14 cellular contexts compared by ENCODE assay signal in genomic region chr19:47086280-47086679, GRCh38. TPM values are rescaled to one million over a fixed set of nuclear protein-coding genes. Genes with fewer than 3 reads are reported as not detected.
DNase-seq lines count a peak whose midpoint lies in the region; TF ChIP-seq lines count a peak whose summit lies in the region.
"Had no signal": no experiment of that assay in that cellular context is flagged by ENCODE, and none has a peak within 500 bp of the region (broad histone marks: within the 10 kb centered on the region; RNA-seq: fewer than 3 reads in every experiment).

No MANE protein-coding gene starts in this region.

- peaks cover 7% of the 10 kb centered on the region for H3K4me1 Mint-ChIP-seq in activated naive CD4-positive, alpha-beta T cell treated with anti-CD3 and anti-CD28 coated beads, Interleukin-2, amount 10 ng/mL, durations not matched to agents 7 days and 5 days
- peaks cover 1% of the 10 kb centered on the region for H3K4me1 Mint-ChIP-seq in activated naive CD4-positive, alpha-beta T cell treated with anti-CD3 and anti-CD28 coated beads for 36 hours (ENCODE audit: low read depth)
- H3K4me1 Mint-ChIP-seq in CD4-positive, alpha-beta memory T cell = peaks cover 0 to 8% (median 2%) of the 10 kb centered on the region in 4 donors
- peaks cover 7% of the 10 kb centered on the region for H3K4me1 Mint-ChIP-seq in activated T-helper 2 cell treated with anti-CD3 and anti-CD28 coated beads, Interferon-gamma antibody, Interleukin-2, Interleukin-4, amounts not matched to agents 10 μg/mL and 5 μg/mL and 100 μg/mL, durations not matched to agents 14 hours and 24 hours and 36 hours (ENCODE audit: low read depth)

- H3K9me3 ChIP-seq in CD4-positive, alpha-beta memory T cell (ENCODE audit: control insufficient read depth in 1 of 2, low read length in 2 of 2) = no peaks in the 10 kb centered on the region
- H3K9me3 ChIP-seq in neutrophil = no peaks in the 10 kb centered on the region

- intact Hi-C loops in activated naive CD4-positive, alpha-beta T cell treated with anti-CD3 and anti-CD28 coated beads for 36 hours (cut with micrococcal nuclease) = no loop called here
- intact Hi-C loops in CD4-positive, alpha-beta memory T cell (cut with micrococcal nuclease) = no loop called here
- intact Hi-C loops in activated T-helper 2 cell treated with anti-CD3 and anti-CD28 coated beads, Interferon-gamma antibody, Interleukin-2, Interleukin-4, amounts not matched to agents 10 μg/mL and 5 μg/mL and 100 μg/mL, durations not matched to agents 14 hours and 24 hours and 36 hours (cut with micrococcal nuclease) = no loop called here

- H3K4me3 Mint-ChIP-seq in activated naive CD4-positive, alpha-beta T cell treated with anti-CD3 and anti-CD28 coated beads, Interleukin-2, amount 10 ng/mL, durations not matched to agents 7 days and 5 days = no peak overlapping the region
- H3K4me3 Mint-ChIP-seq in activated naive CD4-positive, alpha-beta T cell treated with anti-CD3 and anti-CD28 coated beads for 36 hours = no peak overlapping the region
- no peak overlapping the region for H3K4me3 Mint-ChIP-seq in CD4-positive, alpha-beta memory T cell
- no peak overlapping the region for H3K4me3 Mint-ChIP-seq in activated T-helper 2 cell treated with anti-CD3 and anti-CD28 coated beads, Interferon-gamma antibody, Interleukin-2, Interleukin-4, amounts not matched to agents 10 μg/mL and 5 μg/mL and 100 μg/mL, durations not matched to agents 14 hours and 24 hours and 36 hours (ENCODE audit: low read depth)
- H3K4me3 Mint-ChIP-seq: CD8-positive, alpha-beta T cell had no signal

- H3K4me3 ChIP-seq in CD4-positive, alpha-beta memory T cell (ENCODE audit: low read length in 2 of 2) = no peak overlapping the region
- H3K4me3 ChIP-seq in neutrophil (ENCODE audit: low read depth in 1 of 2, low read length in 1 of 2) = no peak overlapping the region

- H3K9me3 Mint-ChIP-seq in activated naive CD4-positive, alpha-beta T cell treated with anti-CD3 and anti-CD28 coated beads, Interleukin-2, amount 10 ng/mL, durations not matched to agents 7 days and 5 days = no peaks in the 10 kb centered on the region
- H3K9me3 Mint-ChIP-seq in activated naive CD4-positive, alpha-beta T cell treated with anti-CD3 and anti-CD28 coated beads for 36 hours = no peaks in the 10 kb centered on the region
- H3K9me3 Mint-ChIP-seq in CD4-positive, alpha-beta memory T cell = no peaks in the 10 kb centered on the region
- no peaks in the 10 kb centered on the region for H3K9me3 Mint-ChIP-seq in activated T-helper 2 cell treated with anti-CD3 and anti-CD28 coated beads, Interferon-gamma antibody, Interleukin-2, Interleukin-4, amounts not matched to agents 10 μg/mL and 5 μg/mL and 100 μg/mL, durations not matched to agents 14 hours and 24 hours and 36 hours
- H3K9me3 Mint-ChIP-seq: CD8-positive, alpha-beta T cell had no signal

- DNase-seq in activated naive CD4-positive, alpha-beta T cell treated with anti-CD3 and anti-CD28 coated beads, Interleukin-2, amount 10 ng/mL, durations not matched to agents 7 days and 5 days = no peak
- DNase-seq in activated naive CD4-positive, alpha-beta T cell treated with anti-CD3 and anti-CD28 coated beads for 36 hours = no peak
- no peak for DNase-seq in CD4-positive, alpha-beta memory T cell
- DNase-seq in activated T-helper 2 cell treated with anti-CD3 and anti-CD28 coated beads, Interferon-gamma antibody, Interleukin-2, Interleukin-4, amounts not matched to agents 10 μg/mL and 5 μg/mL and 100 μg/mL, durations not matched to agents 14 hours and 24 hours and 36 hours (ENCODE audit: low spot score) = no peak
- no peak for DNase-seq in mesenteric fat pad (ENCODE audit: low spot score)
- DNase-seq in HT-29 (ENCODE audit: low spot score) = no peak
- DNase-seq in cerebellum (ENCODE audit: low spot score) = no peak
- DNase-seq: CD8-positive, alpha-beta T cell; GF-D8; KBM-7; NCI-H1048; NCI-H1694; NCI-H774 had no signal

- CTCF ChIA-PET in activated naive CD4-positive, alpha-beta T cell treated with anti-CD3 and anti-CD28 coated beads, Interleukin-2, amount 10 ng/mL, durations not matched to agents 7 days and 5 days (lab: Charles Lee) = interaction anchor here (2.5 kb wide), 1 partner anchor 39 kb away, joined by 7 read pairs; no protein-coding TSS in a partner anchor
- CTCF ChIA-PET in activated naive CD4-positive, alpha-beta T cell treated with anti-CD3 and anti-CD28 coated beads for 36 hours (lab: Charles Lee) = no interaction called here
- CTCF ChIA-PET in CD4-positive, alpha-beta memory T cell (lab: Charles Lee; ENCODE audit: partially characterized antibody) = no interaction called here

- H3K27me3 Mint-ChIP-seq in activated naive CD4-positive, alpha-beta T cell treated with anti-CD3 and anti-CD28 coated beads, Interleukin-2, amount 10 ng/mL, durations not matched to agents 7 days and 5 days = no peaks in the 10 kb centered on the region
- no peaks in the 10 kb centered on the region for H3K27me3 Mint-ChIP-seq in activated naive CD4-positive, alpha-beta T cell treated with anti-CD3 and anti-CD28 coated beads for 36 hours (ENCODE audit: low read depth)
- H3K27me3 Mint-ChIP-seq in CD4-positive, alpha-beta memory T cell = no peaks in the 10 kb centered on the region
- H3K27me3 Mint-ChIP-seq in activated T-helper 2 cell treated with anti-CD3 and anti-CD28 coated beads, Interferon-gamma antibody, Interleukin-2, Interleukin-4, amounts not matched to agents 10 μg/mL and 5 μg/mL and 100 μg/mL, durations not matched to agents 14 hours and 24 hours and 36 hours (ENCODE audit: low read depth) = no peaks in the 10 kb centered on the region

- no peaks in the 10 kb centered on the region for H3K27me3 ChIP-seq in CD4-positive, alpha-beta memory T cell (ENCODE audit: insufficient read depth, low read length)
- no peaks in the 10 kb centered on the region for H3K27me3 ChIP-seq in neutrophil

- H3K36me3 Mint-ChIP-seq in activated naive CD4-positive, alpha-beta T cell treated with anti-CD3 and anti-CD28 coated beads, Interleukin-2, amount 10 ng/mL, durations not matched to agents 7 days and 5 days = peaks cover 56% of the 10 kb centered on the region
- H3K36me3 Mint-ChIP-seq in activated naive CD4-positive, alpha-beta T cell treated with anti-CD3 and anti-CD28 coated beads for 36 hours (ENCODE audit: low read depth) = peaks cover 43% of the 10 kb centered on the region
- peaks cover 51 to 76% of the 10 kb centered on the region in 2 donors for H3K36me3 Mint-ChIP-seq in CD4-positive, alpha-beta memory T cell
- H3K36me3 Mint-ChIP-seq in activated T-helper 2 cell treated with anti-CD3 and anti-CD28 coated beads, Interferon-gamma antibody, Interleukin-2, Interleukin-4, amounts not matched to agents 10 μg/mL and 5 μg/mL and 100 μg/mL, durations not matched to agents 14 hours and 24 hours and 36 hours (ENCODE audit: low read depth) = peaks cover 83% of the 10 kb centered on the region

- H3K27ac ChIP-seq in CD4-positive, alpha-beta memory T cell (ENCODE audit: low read depth, low read length) = no peak overlapping the region
- peak overlapping the region; percentile 48 for H3K27ac ChIP-seq in neutrophil

- POLR2A ChIA-PET in CD4-positive, alpha-beta memory T cell (lab: Charles Lee; ENCODE audit: partially characterized antibody) = interaction anchor here (8.5 kb wide), 1 partner anchor 24 kb away, joined by 109 read pairs; the partner anchor contains the start of gene ZC3H4

- peaks cover 60% of the 10 kb centered on the region for H3K36me3 ChIP-seq in CD4-positive, alpha-beta memory T cell (ENCODE audit: insufficient read depth, low read length)
- H3K36me3 ChIP-seq in neutrophil = peaks cover 99% of the 10 kb centered on the region

- TF ChIP-seq CTCF in neutrophil (IDR thresholded peaks at IDR 0.05) = no peak

- H3K4me1 ChIP-seq in CD4-positive, alpha-beta memory T cell (ENCODE audit: insufficient read depth, low read length) = no peaks in the 10 kb centered on the region
- peaks cover 0 to 2% of the 10 kb centered on the region in 2 experiments for H3K4me1 ChIP-seq in neutrophil (ENCODE audit: control insufficient read depth in 1 of 2, insufficient read depth in 1 of 2, low read depth in 1 of 2, low read length in 1 of 2)

- H3K27ac Mint-ChIP-seq in activated naive CD4-positive, alpha-beta T cell treated with anti-CD3 and anti-CD28 coated beads, Interleukin-2, amount 10 ng/mL, durations not matched to agents 7 days and 5 days = peak overlapping the region; percentile 69
- no peak overlapping the region for H3K27ac Mint-ChIP-seq in activated naive CD4-positive, alpha-beta T cell treated with anti-CD3 and anti-CD28 coated beads for 36 hours
- H3K27ac Mint-ChIP-seq in CD4-positive, alpha-beta memory T cell = peak overlapping the region in 4 of 7 donors; percentile 66 to 89 (median 72)
- H3K27ac Mint-ChIP-seq in activated T-helper 2 cell treated with anti-CD3 and anti-CD28 coated beads, Interferon-gamma antibody, Interleukin-2, Interleukin-4, amounts not matched to agents 10 μg/mL and 5 μg/mL and 100 μg/mL, durations not matched to agents 14 hours and 24 hours and 36 hours = peak overlapping the region; percentile 52
- H3K27ac Mint-ChIP-seq: CD8-positive, alpha-beta T cell had no signal

RNA-seq across cellular contexts. Expression of gene ZC3H4, which starts 27.3 kb away (rescaled TPM):
- 10 to 100 TPM; 46.0 to 48.8 TPM for total RNA-seq in activated naive CD4-positive, alpha-beta T cell treated with anti-CD3 and anti-CD28 coated beads for 36 hours
- 10 to 100 TPM; 74.8 to 75.7 TPM for total RNA-seq in CD4-positive, alpha-beta memory T cell
- 1 to 10 TPM in 1 of 2 donors, under 1 TPM in 1; 0.33 to 3.4 TPM for polyA plus RNA-seq in CD4-positive, alpha-beta memory T cell
- total RNA-seq in activated T-helper 2 cell treated with anti-CD3 and anti-CD28 coated beads, Interferon-gamma antibody, Interleukin-2, Interleukin-4, amounts not matched to agents 10 μg/mL and 5 μg/mL and 100 μg/mL, durations not matched to agents 14 hours and 24 hours and 36 hours = 97.1 and 104 TPM in 2 replicates
- total RNA-seq in mesenteric fat pad (30.2 TPM), cerebellum (16.8 TPM)
- 27.5 and 36.7 TPM in 2 replicates for total RNA-seq in HT-29 (2014; rRNA removed; shearing (Covaris generic))

RNA-seq across cellular contexts. Expression of gene TMEM160, which starts 37.9 kb away (rescaled TPM):
- 10 to 100 TPM; 54.8 to 56.6 TPM for total RNA-seq in activated naive CD4-positive, alpha-beta T cell treated with anti-CD3 and anti-CD28 coated beads for 36 hours
- total RNA-seq in CD4-positive, alpha-beta memory T cell = 10 to 100 TPM; 34.1 to 36.0 TPM
- 100 to 1,000 TPM; 112 to 133 TPM for polyA plus RNA-seq in CD4-positive, alpha-beta memory T cell
- total RNA-seq in activated T-helper 2 cell treated with anti-CD3 and anti-CD28 coated beads, Interferon-gamma antibody, Interleukin-2, Interleukin-4, amounts not matched to agents 10 μg/mL and 5 μg/mL and 100 μg/mL, durations not matched to agents 14 hours and 24 hours and 36 hours = 48.0 and 49.1 TPM in 2 replicates
- total RNA-seq in mesenteric fat pad = 23.7 TPM
- 261 and 277 TPM in 2 replicates for total RNA-seq in HT-29 (2014; rRNA removed; shearing (Covaris generic))
- 12.2 TPM for total RNA-seq in cerebellum

RNA-seq across cellular contexts. Expression of gene SAE1, which starts 44.4 kb away (rescaled TPM):
- 100 to 1,000 TPM; 160 to 161 TPM for total RNA-seq in activated naive CD4-positive, alpha-beta T cell treated with anti-CD3 and anti-CD28 coated beads for 36 hours
- 10 to 100 TPM; 35.3 to 36.0 TPM for total RNA-seq in CD4-positive, alpha-beta memory T cell
- polyA plus RNA-seq in CD4-positive, alpha-beta memory T cell = 100 to 1,000 TPM; 107 to 182 TPM
- total RNA-seq in activated T-helper 2 cell treated with anti-CD3 and anti-CD28 coated beads, Interferon-gamma antibody, Interleukin-2, Interleukin-4, amounts not matched to agents 10 μg/mL and 5 μg/mL and 100 μg/mL, durations not matched to agents 14 hours and 24 hours and 36 hours = 151 and 154 TPM in 2 replicates
- total RNA-seq in mesenteric fat pad (59.3 TPM), cerebellum (47.5 TPM)
- total RNA-seq in HT-29 (2014; rRNA removed; shearing (Covaris generic)) = 220 and 231 TPM in 2 replicates
